8 cellular contexts compared by ENCODE assay signal in the genomic region with DNA sequence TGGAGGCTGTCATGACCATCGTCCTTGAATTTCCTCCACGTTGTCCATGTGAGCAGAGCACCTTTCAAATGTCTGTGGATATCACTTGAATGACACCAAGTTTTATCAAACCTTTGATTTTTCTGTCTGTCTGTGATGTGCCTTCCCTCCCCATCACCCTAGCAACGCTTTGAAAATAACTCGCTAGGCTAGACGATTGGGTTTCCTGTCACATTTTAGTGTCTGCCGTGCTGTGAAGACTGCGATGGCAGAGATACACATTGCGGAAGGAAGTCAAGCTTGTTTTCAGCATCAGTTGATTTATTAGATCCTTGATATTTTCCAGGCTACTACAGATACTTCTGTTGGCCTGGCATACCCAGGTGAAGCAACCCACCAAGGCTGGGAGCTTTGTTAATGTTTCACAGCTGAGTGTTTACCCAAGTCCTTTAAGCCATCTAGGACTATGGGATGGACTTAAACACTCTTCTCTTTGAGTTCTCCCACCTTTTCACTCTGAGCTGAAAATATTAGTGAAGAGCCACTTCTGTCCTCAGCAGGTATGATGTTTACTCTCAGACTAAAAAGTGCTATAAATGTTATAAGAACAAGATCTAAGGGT.
DNase-seq lines count a peak whose midpoint lies in the region; ATAC-seq and TF ChIP-seq lines count a peak whose summit lies in the region.

No MANE protein-coding gene starts in this region.

- no peaks in the 10 kb centered on the region for H3K9me3 ChIP-seq in esophagus muscularis mucosa

- peaks cover 21% of the 10 kb centered on the region for H3K9me3 Mint-ChIP-seq in T-helper 2 cell treated with Interferon-gamma antibody and Interleukin-4, amounts not matched to agents 5 μg/mL and 100 μg/mL, for 36 hours
- H3K9me3 Mint-ChIP-seq in central memory CD8-positive, alpha-beta T cell: no peaks in the 10 kb centered on the region

- H3K36me3 ChIP-seq in esophagus muscularis mucosa: no peaks in the 10 kb centered on the region

- H3K4me1 Mint-ChIP-seq in T-helper 2 cell treated with Interferon-gamma antibody and Interleukin-4, amounts not matched to agents 5 μg/mL and 100 μg/mL, for 36 hours (ENCODE audit: low read depth): peaks cover 65% of the 10 kb centered on the region
- peaks cover 65% of the 10 kb centered on the region for H3K4me1 Mint-ChIP-seq in central memory CD8-positive, alpha-beta T cell

- H3K27me3 Mint-ChIP-seq in T-helper 2 cell treated with Interferon-gamma antibody and Interleukin-4, amounts not matched to agents 5 μg/mL and 100 μg/mL, for 36 hours (ENCODE audit: low read depth): peaks cover 22% of the 10 kb centered on the region
- H3K27me3 Mint-ChIP-seq in central memory CD8-positive, alpha-beta T cell: no peaks in the 10 kb centered on the region

- intact Hi-C loops in esophagus muscularis mucosa (cut with DNase I): no loop called here

- H3K36me3 Mint-ChIP-seq in T-helper 2 cell treated with Interferon-gamma antibody and Interleukin-4, amounts not matched to agents 5 μg/mL and 100 μg/mL, for 36 hours (ENCODE audit: low read depth): peaks cover 22% of the 10 kb centered on the region
- H3K36me3 Mint-ChIP-seq in central memory CD8-positive, alpha-beta T cell (ENCODE audit: insufficient read depth): peaks cover 27% of the 10 kb centered on the region

- peak; percentile 42 for ATAC-seq in HG02798 (IDR thresholded peaks at IDR 0.05; ENCODE audit: poor library complexity, unreplicated experiment)
- peak; percentile 84 for ATAC-seq in central memory CD8-positive, alpha-beta T cell (replicated peaks; ENCODE audit: extremely low read depth, poor library complexity, severe bottlenecking)
- no peak for ATAC-seq in GM21367 (IDR thresholded peaks at IDR 0.05; ENCODE audit: unreplicated experiment)

- no peak for TF ChIP-seq CTCF in esophagus muscularis mucosa (IDR thresholded peaks at IDR 0.05)

- peaks cover 3 to 21% (median 12%) of the 10 kb centered on the region in 4 donors for H3K4me1 ChIP-seq in esophagus muscularis mucosa

- 68% methylated on average over 8 of the region's 8 CpGs for WGBS in esophagus muscularis mucosa

- H3K4me3 ChIP-seq in esophagus muscularis mucosa: no peak overlapping the region

- H3K27me3 ChIP-seq in esophagus muscularis mucosa: no peaks in the 10 kb centered on the region

- peak overlapping the region; percentile 91 for H3K27ac Mint-ChIP-seq in T-helper 2 cell treated with Interferon-gamma antibody and Interleukin-4, amounts not matched to agents 5 μg/mL and 100 μg/mL, for 36 hours
- peak overlapping the region; percentile 97 for H3K27ac Mint-ChIP-seq in central memory CD8-positive, alpha-beta T cell (ENCODE audit: low read depth)

- TF ChIP-seq EP300 in esophagus muscularis mucosa (IDR thresholded peaks at IDR 0.05): no peak

- peak overlapping the region; percentile 84 for H3K4me3 Mint-ChIP-seq in T-helper 2 cell treated with Interferon-gamma antibody and Interleukin-4, amounts not matched to agents 5 μg/mL and 100 μg/mL, for 36 hours
- peak overlapping the region; percentile 64 for H3K4me3 Mint-ChIP-seq in central memory CD8-positive, alpha-beta T cell

- DNase-seq in T-helper 2 cell treated with Interferon-gamma antibody and Interleukin-4, amounts not matched to agents 5 μg/mL and 100 μg/mL, for 36 hours (ENCODE audit: low spot score): peak; percentile 60
- DNase-seq in central memory CD8-positive, alpha-beta T cell (ENCODE audit: low spot score in 2 of 2): peak; percentile 46 to 90
- DNase-seq in stimulated activated CD8-positive, alpha-beta memory T cell treated with anti-CD3 and anti-CD28 coated beads, Interleukin-4, amount 100 ng/mL, for 1 hour (ENCODE audit: low read depth in 2 of 2, low spot score in 1 of 2): peak; percentile 40 to 57
- DNase-seq in NCI-H1105 treated with DMSO at 0.1 percent for 48 hours (lab: John Stamatoyannopoulos, UW) (no peak), esophagus muscularis mucosa (ENCODE audit: extremely low spot score) (no peak), SKM-1 (lab: John Stamatoyannopoulos, UW; ENCODE audit: unreplicated experiment) (no peak)

- H3K27ac ChIP-seq in esophagus muscularis mucosa (replicated peaks in 1 of 4): no peak overlapping the region

- TF ChIP-seq POLR2A in esophagus muscularis mucosa (IDR thresholded peaks at IDR 0.05; ENCODE audit: low read depth): no peak

Comparison
In these comparisons a context has a peak if more than half of its experiments do, and no peak if none do; other contexts are left out.
1. DNase-seq: peak in T-helper 2 cell treated with Interferon-gamma antibody and Interleukin-4, amounts not matched to agents 5 μg/mL and 100 μg/mL, for 36 hours (single experiment), central memory CD8-positive, alpha-beta T cell (2 of 2) and stimulated activated CD8-positive, alpha-beta memory T cell treated with anti-CD3 and anti-CD28 coated beads, Interleukin-4, amount 100 ng/mL, for 1 hour (2 of 2); none in NCI-H1105 treated with DMSO at 0.1 percent for 48 hours (single experiment), esophagus muscularis mucosa (single experiment) and SKM-1 (single experiment).